In genomic region chr1:61711257-61711656, GRCh38 we compare ENCODE assay signal across 8 cellular contexts. TPM values are rescaled to one million over a fixed set of nuclear protein-coding genes. Genes with fewer than 3 reads are reported as not detected.
DNase-seq lines count a peak whose midpoint lies in the region; ATAC-seq, FAIRE-seq and TF ChIP-seq lines count a peak whose summit lies in the region.
"Not testable (repeated sequence)": the region's sequence is repeated elsewhere in the genome, so short reads cannot be mapped to it uniquely, and the experiment has no call there.

No MANE protein-coding gene starts in this region.

- intact Hi-C loops in GM12878 (cut with micrococcal nuclease; ENCODE audit: unreplicated experiment), result not testable (repeated sequence)

- not testable (repeated sequence) for H3K4me1 ChIP-seq in A549; GM12878 (ENCODE audit: control insufficient read depth, insufficient read depth, low read length)

- SMC1A ChIA-PET in GM12878 (lab: Charles Lee; ENCODE audit: uncharacterized antibody, unreplicated experiment), result not testable (repeated sequence)

- in situ Hi-C loops in GM12878 (cut with MboI), result not testable (repeated sequence)

- not testable (repeated sequence) for H4K20me1 ChIP-seq in GM12878 (ENCODE audit: control insufficient read depth, insufficient read depth)

- not testable (repeated sequence) for H3K4me3 ChIP-seq in A549; GM12878; epithelial cell of esophagus (ENCODE audit: low read length)

- not testable (repeated sequence) for H3K79me2 ChIP-seq in GM12878 (ENCODE audit: control insufficient read depth, insufficient read depth, low read length)

- H3K9ac ChIP-seq in GM12878 (ENCODE audit: control insufficient read depth, insufficient read depth, low read length), result not testable (repeated sequence)

- not testable (repeated sequence) for H3K4me2 ChIP-seq in A549; GM12878 (ENCODE audit: control insufficient read depth, insufficient read depth)

- TF ChIP-seq EP300 in A549 (IDR thresholded peaks at IDR 0.05); GM12878 (IDR thresholded peaks at IDR 0.05; ENCODE audit: borderline replicate concordance in 1 of 2, control insufficient read depth in 1 of 2, low read depth in 2 of 2, low read length in 2 of 2): not testable (repeated sequence)

- H3K4me3 Mint-ChIP-seq in mesothelial cell of epicardium, result not testable (repeated sequence)

- not testable (repeated sequence) for TF ChIP-seq CTCF in A549 (IDR thresholded peaks at IDR 0.05); GM12878 (IDR thresholded peaks at IDR 0.05 in 2 of 3, conservative IDR thresholded peaks at IDR 0.05 in 1 of 3; ENCODE audit: control insufficient read depth in 2 of 3, extremely low read depth in 1 of 3, insufficient read depth in 1 of 3, low read depth in 3 of 3, low read length in 3 of 3); epithelial cell of esophagus (IDR thresholded peaks at IDR 0.05; ENCODE audit: insufficient read depth, low read depth, low read length, missing control alignments); mesothelial cell of epicardium (IDR thresholded peaks at IDR 0.05; ENCODE audit: unreplicated experiment)

- not testable (repeated sequence) for H3K9me3 ChIP-seq in A549; GM12878 (replicated peaks; ENCODE audit: control insufficient read depth, insufficient read depth, low read length)

- not testable (repeated sequence) for TF ChIP-seq RAD21 in A549 (conservative IDR thresholded peaks at IDR 0.05 in 1 of 2, IDR thresholded peaks at IDR 0.05 in 1 of 2); GM12878 (IDR thresholded peaks at IDR 0.05; ENCODE audit: insufficient read depth, low read depth, low read length)

- H3K27me3 ChIP-seq in GM12878 (replicated peaks in 1 of 2; ENCODE audit: control insufficient read depth in 2 of 2, insufficient read depth in 2 of 2, low read length in 1 of 2), result not testable (repeated sequence)

- DNase-seq in A549 (ENCODE audit: low read depth in 1 of 2, low spot score in 1 of 2) (peak in 1 of 2 experiments; percentile 25), ELR (ENCODE audit: low read depth) (peak; percentile 49), HT1080 (ENCODE audit: low read depth) (peak; percentile 22), RPMI7951 (ENCODE audit: low read depth) (peak; percentile 18), epithelial cell of esophagus (ENCODE audit: low read depth) (peak; percentile 45), hepatic stellate cell (ENCODE audit: low spot score) (peak; percentile 30)
- not testable (repeated sequence) for DNase-seq in GM12878 (ENCODE audit: low read depth, low spot score); mesothelial cell of epicardium (ENCODE audit: low spot score in 2 of 2, unreplicated experiment in 2 of 2)

- peaks cover 2 to 13% of the 10 kb centered on the region in 2 experiments for H3K36me3 ChIP-seq in GM12878 (ENCODE audit: control insufficient read depth in 2 of 2, insufficient read depth in 2 of 2, low read length in 1 of 2)

- not testable (repeated sequence) for H3K27ac ChIP-seq in A549; GM12878 (ENCODE audit: control insufficient read depth, insufficient read depth)

- RAD21 ChIA-PET in GM12878 (lab: Charles Lee; ENCODE audit: unreplicated experiment), result not testable (repeated sequence)

- CTCF ChIA-PET in A549 (lab: Yijun Ruan, JAX) (interaction anchor here (0.6 to 0.7 kb wide), 2 partner anchors 46 to 732 kb away, joined by 3 to 4 read pairs; no protein-coding TSS in a partner anchor), GM12878 (lab: Yijun Ruan, JAX) (interaction anchor here (0.6 kb wide), 1 partner anchor 10 kb away, joined by 5 read pairs; no protein-coding TSS in a partner anchor)

- WGBS in A549 (ENCODE audit: missing lambda C conversion rate), result 58% methylated on average over 4 of the region's 4 CpGs
- WGBS in GM12878 (ENCODE audit: insufficient coverage, insufficient replicate concordance, low lambda C conversion rate, missing lambda C conversion rate), result 100% methylated on average over 4 of the region's 4 CpGs

- POLR2A ChIA-PET in A549 (lab: Yijun Ruan, JAX) (interaction anchor here (0.6 kb wide), 1 partner anchor 11 kb away, joined by 3 read pairs; no protein-coding TSS in a partner anchor), GM12878 (lab: Charles Lee) (interaction anchor here (0.7 kb wide), 1 partner anchor 15 kb away, joined by 3 read pairs; no protein-coding TSS in a partner anchor)

- H3K27ac Mint-ChIP-seq in mesothelial cell of epicardium, result peak overlapping the region; percentile 12

- peak; percentile 64 to 85; a peak in 4 of 6 replicates for ATAC-seq in A549
- ATAC-seq in GM12878, result peak; percentile 60

- not testable (repeated sequence) for H2AFZ ChIP-seq in GM12878 (ENCODE audit: control insufficient read depth, low read depth, low read length)

- not testable (repeated sequence) for H3K27me3 Mint-ChIP-seq in mesothelial cell of epicardium (ENCODE audit: low read depth)

- not testable (repeated sequence) for FAIRE-seq in A549 (lab: Jason Lieb, UNC); GM12878 (lab: Jason Lieb, UNC)

- H3K4me1 Mint-ChIP-seq in mesothelial cell of epicardium, result not testable (repeated sequence)

- H3K9me3 Mint-ChIP-seq in mesothelial cell of epicardium, result not testable (repeated sequence)

- BruUV-seq in GM12878 (replicated peaks; lab: Mats Ljungman, UMichigan), result not testable (repeated sequence)

- H3K36me3 Mint-ChIP-seq in mesothelial cell of epicardium, result peaks cover 27% of the 10 kb centered on the region

- TF ChIP-seq POLR2A in A549 (IDR thresholded peaks at IDR 0.05; ENCODE audit: low read length); GM12878 (IDR thresholded peaks at IDR 0.05; ENCODE audit: low read depth, low read length): not testable (repeated sequence)

RNA-seq across cellular contexts. Expression of gene TM2D1, which starts 13.7 kb away (rescaled TPM):
- polyA plus RNA-seq in A549 (2011; rRNA removed), result 42.9 and 54.2 TPM in 2 replicates
- 21.7 and 22.4 TPM in 2 replicates for polyA plus RNA-seq in A549 (2012; cell fraction: cytosol; rRNA removed)
- polyA plus RNA-seq in A549 (2012; cell fraction: nucleus; rRNA removed), result 8.8 and 12.6 TPM in 2 replicates
- polyA plus RNA-seq in A549 (2017; fragmentation: RNase III; extraction: RNeasy Plus Mini Kit Qiagen cat#74134 plus additional on column Dnase treatment), result 29.2 to 35.6 TPM (median 32.4 TPM) in 3 replicates
- 8.9 and 10.8 TPM in 2 replicates for polyA minus RNA-seq in A549 (2011; rRNA and poly(A)+ RNA removed)
- 57.0 and 79.4 TPM in 2 replicates for total RNA-seq in HT1080 (2014; rRNA removed; shearing (Covaris generic))
- polyA plus RNA-seq in HT1080 (2015; cell fraction: cytosol; rRNA removed), result 95.5 and 99.5 TPM in 2 replicates
- 58.7 and 60.1 TPM in 2 replicates for polyA plus RNA-seq in HT1080 (2015; cell fraction: nucleus; rRNA removed)
- 89.5 and 91.2 TPM in 2 replicates for total RNA-seq in RPMI7951 (2014; rRNA removed; shearing (Covaris generic))
- 97.7 and 103 TPM in 2 replicates for total RNA-seq in GM12878 (2013; cell fraction: nucleolus; rRNA removed)
- total RNA-seq in GM12878 (2014; rRNA removed), result 31.4 and 35.5 TPM in 2 replicates
- 32.0 and 33.9 TPM in 2 replicates for total RNA-seq in GM12878 (2014; rRNA removed; fragmentation: Illumina TruSeq; extraction: Trizol)
- 15.4 and 21.0 TPM in 2 replicates for total RNA-seq in GM12878 (2021)
- polyA plus RNA-seq in GM12878 (2011; ENCODE audit: low read depth), result 16.7 TPM
- polyA plus RNA-seq in GM12878 (2011; rRNA removed), result 45.1 and 70.3 TPM in 2 replicates
- polyA plus RNA-seq in GM12878 (2011; cell fraction: cytosol; rRNA removed), result 22.1 and 24.5 TPM in 2 replicates
- polyA plus RNA-seq in GM12878 (2011; cell fraction: nucleus; rRNA removed), result 24.2 and 32.2 TPM in 2 replicates
- polyA plus RNA-seq in GM12878 (2012), result 27.5 and 33.9 TPM in 2 replicates
- polyA plus RNA-seq in GM12878 (2014; fragmentation: Illumina TruSeq; extraction: Trizol), result 21.8 and 23.3 TPM in 2 replicates
- polyA plus RNA-seq in GM12878 (2014; fragmentation: Nextera tagmentation; extraction: Ambion mirVana), result 10 to 100 TPM; 32.0 to 37.9 TPM
- 39.2 and 46.6 TPM in 2 replicates for polyA plus RNA-seq in GM12878 (2014; rRNA removed)
- polyA plus RNA-seq in GM12878 (2016; fragmentation: Nextera tagmentation; extraction: Ambion mirVana), result 10 to 100 TPM; 44.3 to 44.6 TPM
- polyA minus RNA-seq in GM12878 (2011; rRNA and poly(A)+ RNA removed), result 19.2 and 20.3 TPM in 2 replicates
- polyA minus RNA-seq in GM12878 (2011; cell fraction: cytosol; rRNA and poly(A)+ RNA removed), result 7.4 and 16.3 TPM in 2 replicates
- 28.2 and 38.4 TPM in 2 replicates for polyA minus RNA-seq in GM12878 (2011; cell fraction: nucleus; rRNA and poly(A)+ RNA removed)
- 55.5 to 62.4 TPM (median 55.5 TPM) in 3 replicates for total RNA-seq in mesothelial cell of epicardium

RNA-seq across cellular contexts. Expression of gene PATJ, which starts 31.0 kb away (rescaled TPM):
- polyA plus RNA-seq in A549 (2011; rRNA removed) (14.1 and 14.7 TPM in 2 replicates), A549 (2017; fragmentation: RNase III; extraction: RNeasy Plus Mini Kit Qiagen cat#74134 plus additional on column Dnase treatment) (4.8 to 6.0 TPM (median 5.9 TPM) in 3 replicates), GM12878 (2011; rRNA removed) (6.6 and 8.8 TPM in 2 replicates), GM12878 (2014; fragmentation: Illumina TruSeq; extraction: Trizol) (6.7 and 7.4 TPM in 2 replicates), GM12878 (2014; fragmentation: Nextera tagmentation; extraction: Ambion mirVana) (1 to 10 TPM; 2.8 to 4.5 TPM), GM12878 (2014; rRNA removed) (4.9 and 6.3 TPM in 2 replicates), GM12878 (2016; fragmentation: Nextera tagmentation; extraction: Ambion mirVana) (1 to 10 TPM; 6.3 to 7.1 TPM)
- 1.4 and 1.9 TPM in 2 replicates for polyA plus RNA-seq in A549 (2012; cell fraction: cytosol; rRNA removed)
- polyA plus RNA-seq in A549 (2012; cell fraction: nucleus; rRNA removed), result 1.9 and 4.6 TPM in 2 replicates
- polyA minus RNA-seq in A549 (2011; rRNA and poly(A)+ RNA removed), result 25.3 and 28.2 TPM in 2 replicates
- total RNA-seq in HT1080 (2014; rRNA removed; shearing (Covaris generic)), result 1.1 and 1.5 TPM in 2 replicates
- 1.7 and 2.8 TPM in 2 replicates for polyA plus RNA-seq in HT1080 (2015; cell fraction: cytosol; rRNA removed)
- polyA plus RNA-seq in HT1080 (2015; cell fraction: nucleus; rRNA removed), result 4.2 and 4.6 TPM in 2 replicates
- 6.1 and 6.9 TPM in 2 replicates for total RNA-seq in RPMI7951 (2014; rRNA removed; shearing (Covaris generic))
- 84.0 and 89.2 TPM in 2 replicates for total RNA-seq in GM12878 (2013; cell fraction: nucleolus; rRNA removed)
- total RNA-seq in GM12878 (2014; rRNA removed) (8.8 and 10.1 TPM in 2 replicates), GM12878 (2014; rRNA removed; fragmentation: Illumina TruSeq; extraction: Trizol) (13.9 and 15.8 TPM in 2 replicates), GM12878 (2021) (11.4 and 13.6 TPM in 2 replicates), mesothelial cell of epicardium (118 to 129 TPM (median 120 TPM) in 3 replicates)
- 3.6 TPM for polyA plus RNA-seq in GM12878 (2011; ENCODE audit: low read depth)
- 2.8 and 3.1 TPM in 2 replicates for polyA plus RNA-seq in GM12878 (2011; cell fraction: cytosol; rRNA removed)
- 6.5 and 6.9 TPM in 2 replicates for polyA plus RNA-seq in GM12878 (2011; cell fraction: nucleus; rRNA removed)
- polyA plus RNA-seq in GM12878 (2012), result 4.0 and 5.0 TPM in 2 replicates
- polyA minus RNA-seq in GM12878 (2011; rRNA and poly(A)+ RNA removed), result 23.2 and 24.2 TPM in 2 replicates
- 5.5 and 8.3 TPM in 2 replicates for polyA minus RNA-seq in GM12878 (2011; cell fraction: cytosol; rRNA and poly(A)+ RNA removed)
- 25.3 and 26.2 TPM in 2 replicates for polyA minus RNA-seq in GM12878 (2011; cell fraction: nucleus; rRNA and poly(A)+ RNA removed)
